In the genomic region with DNA sequence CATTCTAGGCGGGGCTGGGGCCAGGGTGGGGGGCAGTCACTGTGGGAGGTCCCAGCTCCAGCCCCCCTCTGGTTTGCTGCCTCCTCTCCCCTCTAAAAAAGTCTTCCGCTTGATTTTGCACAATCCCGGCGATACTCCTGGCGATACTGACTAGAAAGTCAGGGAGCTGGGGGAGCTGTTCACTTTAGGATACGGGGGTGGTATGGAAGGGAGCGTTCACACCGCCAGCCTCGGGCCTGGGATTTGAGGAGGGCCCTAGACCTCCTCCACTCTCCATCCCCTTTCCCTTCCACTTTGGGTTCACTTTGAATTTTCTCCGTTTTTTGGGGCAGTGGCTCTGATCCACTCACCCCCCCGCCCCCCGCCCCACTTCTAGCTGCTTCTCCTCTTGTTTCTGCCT, we compare ENCODE assay signal across 34 cellular contexts. TPM values are rescaled to one million over a fixed set of nuclear protein-coding genes. Genes with fewer than 3 reads are reported as not detected.
"Had no signal": no experiment of that assay in that cellular context is flagged by ENCODE, and none has a peak within 500 bp of the region (broad histone marks: within the 10 kb centered on the region; RNA-seq: fewer than 3 reads in every experiment).

No MANE protein-coding gene starts in this region.

- H3K9me3 ChIP-seq: ascending aorta, Peyer's patch had no signal

- H3K27ac ChIP-seq: ascending aorta, cardiac muscle cell, Peyer's patch, VCaP had no signal

- H3K9me3 Mint-ChIP-seq: activated CD4-positive, alpha-beta memory T cell treated with anti-CD3 and anti-CD28 coated beads, Interleukin-2, amount 10 ng/mL, durations not matched to agents 7 days and 5 days; activated naive CD4-positive, alpha-beta T cell treated with anti-CD3 and anti-CD28 coated beads, Interleukin-2, amount 50 U/mL, for 24 hours; activated naive CD8-positive, alpha-beta T cell treated with anti-CD3 and anti-CD28 coated beads, Interleukin-2, amount 10 ng/mL, durations not matched to agents 7 days and 5 days; activated T-cell treated with anti-CD3 and anti-CD28 coated beads, Interleukin-2, amount 50 U/mL, for 72 hours; activated T-helper 17 cell treated with anti-CD3 and anti-CD28 coated beads, Interleukin-2, amount 50 U/mL, for 72 hours; central memory CD8-positive, alpha-beta T cell; T-helper 1 cell treated with Interleukin-12 subunit alpha and Interleukin-12 subunit beta and Interleukin-4 antibody, amounts not matched to agents 30 μg/mL and 1 μg/mL, for 36 hours; T-helper 2 cell treated with Interferon-gamma antibody and Interleukin-4, amounts not matched to agents 5 μg/mL and 100 μg/mL, for 36 hours had no signal

- H3K4me1 ChIP-seq: ascending aorta, Peyer's patch had no signal

- H3K4me3 Mint-ChIP-seq: activated CD4-positive, alpha-beta memory T cell treated with anti-CD3 and anti-CD28 coated beads, Interleukin-2, amount 10 ng/mL, durations not matched to agents 7 days and 5 days; activated CD8-positive, alpha-beta memory T cell treated with anti-CD3 and anti-CD28 coated beads, Interleukin-2, amount 10 ng/mL, durations not matched to agents 7 days and 5 days; activated naive CD4-positive, alpha-beta T cell treated with anti-CD3 and anti-CD28 coated beads, Interleukin-2, amount 50 U/mL, for 24 hours; activated naive CD8-positive, alpha-beta T cell treated with anti-CD3 and anti-CD28 coated beads, Interleukin-2, amount 10 ng/mL, durations not matched to agents 7 days and 5 days; activated T-cell treated with anti-CD3 and anti-CD28 coated beads, Interleukin-2, amount 50 U/mL, for 72 hours; activated T-helper 17 cell treated with anti-CD3 and anti-CD28 coated beads, Interleukin-2, amount 50 U/mL, for 72 hours; central memory CD8-positive, alpha-beta T cell; T-helper 1 cell treated with Interleukin-12 subunit alpha and Interleukin-12 subunit beta and Interleukin-4 antibody, amounts not matched to agents 30 μg/mL and 1 μg/mL, for 36 hours; T-helper 2 cell treated with Interferon-gamma antibody and Interleukin-4, amounts not matched to agents 5 μg/mL and 100 μg/mL, for 36 hours had no signal

- DNase-seq: activated CD4-positive, alpha-beta memory T cell treated with anti-CD3 and anti-CD28 coated beads, Interleukin-2, amount 10 ng/mL, durations not matched to agents 7 days and 5 days; activated CD4-positive, alpha-beta T cell treated with anti-CD3 and anti-CD28 coated beads for 1 hour; activated CD4-positive, alpha-beta T cell treated with anti-CD3 and anti-CD28 coated beads for 48 hours; activated CD4-positive, CD25-positive, alpha-beta regulatory T cell; activated CD8-positive, alpha-beta memory T cell treated with anti-CD3 and anti-CD28 coated beads for 24 hours; activated CD8-positive, alpha-beta memory T cell treated with anti-CD3 and anti-CD28 coated beads, Interleukin-2, amount 10 ng/mL, durations not matched to agents 7 days and 5 days; activated CD8-positive, alpha-beta memory T cell treated with anti-CD3 and anti-CD28 coated beads, Interleukin-2, amount 50 U/mL, for 48 hours; activated effector memory CD4-positive, alpha-beta T cell treated with anti-CD3 and anti-CD28 coated beads, Interleukin-2, amount 50 U/mL, for 16 hours; activated naive CD4-positive, alpha-beta T cell treated with Interleukin-2 at 50 U/mL for 16 hours; activated naive CD8-positive, alpha-beta T cell treated with anti-CD3 and anti-CD28 coated beads, Interleukin-2, amount 10 ng/mL, durations not matched to agents 7 days and 5 days; activated T-cell treated with anti-CD3 and anti-CD28 coated beads, Interleukin-2, amount 50 U/mL, for 72 hours; amygdala; NCI-H1092 treated with DMSO at 0.1 percent for 48 hours; NCI-H1417; NCI-H146; NCI-H187; NCI-H2029 treated with DMSO at 0.1 percent for 48 hours; NCI-H2107; NCI-H2171; NCI-H510A; NCI-H526; NCI-H748 treated with DMSO at 0.1 percent for 48 hours; NK-92 treated with Interleukin-12 subunit alpha and Interleukin-12 subunit beta, amount 100 ng/mL, for 24 hours; PC-3; Peyer's patch; RPMI8226 had no signal

- H3K36me3 ChIP-seq: cardiac muscle cell had no signal

- H3K4me3 ChIP-seq: ascending aorta, cardiac muscle cell, Peyer's patch had no signal

- H3K27me3 Mint-ChIP-seq: activated CD4-positive, alpha-beta memory T cell treated with anti-CD3 and anti-CD28 coated beads, Interleukin-2, amount 10 ng/mL, durations not matched to agents 7 days and 5 days; activated CD8-positive, alpha-beta memory T cell treated with anti-CD3 and anti-CD28 coated beads, Interleukin-2, amount 10 ng/mL, durations not matched to agents 7 days and 5 days; activated naive CD4-positive, alpha-beta T cell treated with anti-CD3 and anti-CD28 coated beads, Interleukin-2, amount 50 U/mL, for 24 hours; activated naive CD8-positive, alpha-beta T cell treated with anti-CD3 and anti-CD28 coated beads, Interleukin-2, amount 10 ng/mL, durations not matched to agents 7 days and 5 days; activated T-helper 17 cell treated with anti-CD3 and anti-CD28 coated beads, Interleukin-2, amount 50 U/mL, for 72 hours; central memory CD8-positive, alpha-beta T cell had no signal

- H3K4me1 Mint-ChIP-seq: activated CD4-positive, alpha-beta memory T cell treated with anti-CD3 and anti-CD28 coated beads, Interleukin-2, amount 10 ng/mL, durations not matched to agents 7 days and 5 days; activated CD8-positive, alpha-beta memory T cell treated with anti-CD3 and anti-CD28 coated beads, Interleukin-2, amount 10 ng/mL, durations not matched to agents 7 days and 5 days; activated naive CD4-positive, alpha-beta T cell treated with anti-CD3 and anti-CD28 coated beads, Interleukin-2, amount 50 U/mL, for 24 hours; activated T-helper 17 cell treated with anti-CD3 and anti-CD28 coated beads, Interleukin-2, amount 50 U/mL, for 72 hours; central memory CD8-positive, alpha-beta T cell had no signal

- ATAC-seq: activated CD8-positive, alpha-beta memory T cell treated with anti-CD3 and anti-CD28 coated beads, Interleukin-2, amount 10 ng/mL, durations not matched to agents 7 days and 5 days; activated T-cell treated with anti-CD3 and anti-CD28 coated beads, Interleukin-2, amount 50 U/mL, for 72 hours; activated T-helper 17 cell treated with anti-CD3 and anti-CD28 coated beads, Interleukin-2, amount 50 U/mL, for 72 hours; PC-3 had no signal

- H3K27me3 ChIP-seq: ascending aorta, cardiac muscle cell, Peyer's patch had no signal

- H3K36me3 Mint-ChIP-seq: activated naive CD4-positive, alpha-beta T cell treated with anti-CD3 and anti-CD28 coated beads, Interleukin-2, amount 50 U/mL, for 24 hours had no signal

- H3K27ac Mint-ChIP-seq: activated CD4-positive, alpha-beta memory T cell treated with anti-CD3 and anti-CD28 coated beads, Interleukin-2, amount 10 ng/mL, durations not matched to agents 7 days and 5 days; activated CD8-positive, alpha-beta memory T cell treated with anti-CD3 and anti-CD28 coated beads, Interleukin-2, amount 10 ng/mL, durations not matched to agents 7 days and 5 days; activated naive CD4-positive, alpha-beta T cell treated with anti-CD3 and anti-CD28 coated beads, Interleukin-2, amount 50 U/mL, for 24 hours; activated naive CD8-positive, alpha-beta T cell treated with anti-CD3 and anti-CD28 coated beads, Interleukin-2, amount 10 ng/mL, durations not matched to agents 7 days and 5 days; activated T-cell treated with anti-CD3 and anti-CD28 coated beads, Interleukin-2, amount 50 U/mL, for 72 hours; activated T-helper 17 cell treated with anti-CD3 and anti-CD28 coated beads, Interleukin-2, amount 50 U/mL, for 72 hours; T-helper 1 cell treated with Interleukin-12 subunit alpha and Interleukin-12 subunit beta and Interleukin-4 antibody, amounts not matched to agents 30 μg/mL and 1 μg/mL, for 36 hours; T-helper 2 cell treated with Interferon-gamma antibody and Interleukin-4, amounts not matched to agents 5 μg/mL and 100 μg/mL, for 36 hours had no signal

RNA-seq across cellular contexts. Expression of a gene that starts 49.1 kb away (rescaled TPM):
- total RNA-seq: Peyer's patch had no signal
